Comparison of ENCODE assay signal across 8 cellular contexts in genomic region chr19:49819452-49820115, GRCh38. TPM values are rescaled to one million over a fixed set of nuclear protein-coding genes. Genes with fewer than 3 reads are reported as not detected.
A peak's percentile ranks its signal among the peaks of the same experiment; 100 is the strongest.
DNase-seq lines count a peak whose midpoint lies in the region; ATAC-seq, FAIRE-seq and TF ChIP-seq lines count a peak whose summit lies in the region.
"Not testable (repeated sequence)": the region's sequence is repeated elsewhere in the genome, so short reads cannot be mapped to it uniquely, and the experiment has no call there.

No MANE protein-coding gene starts in this region.

- H3K9me3 ChIP-seq in Loucy (ENCODE audit: insufficient read depth, low read depth, low read length); WERI-Rb-1 (ENCODE audit: severe bottlenecking); astrocyte (ENCODE audit: insufficient read depth, low read depth, low read length); HepG2 (ENCODE audit: low read length); parathyroid adenoma (ENCODE audit: control insufficient read depth, low read length); tibial artery: not testable (repeated sequence)

- intact Hi-C loops in Calu3 (cut with micrococcal nuclease; ENCODE audit: unreplicated experiment), result not testable (repeated sequence)
- intact Hi-C loops in HepG2 (cut with micrococcal nuclease; ENCODE audit: unreplicated experiment) (loop anchor here (10.0 kb wide), 1 partner anchor 55 kb away; the partner anchor contains the start of genes AP2A1 and TSKS), tibial artery (cut with DNase I; ENCODE audit: low total_unique reads) (loop anchor here (5.0 kb wide), 1 partner anchor 53 kb away; no protein-coding TSS in a partner anchor)

- peak overlapping the region; percentile 92 for H3K4me3 ChIP-seq in Loucy (ENCODE audit: low read length, poor library complexity, severe bottlenecking)
- peak overlapping the region; percentile 88 for H3K4me3 ChIP-seq in WERI-Rb-1 (ENCODE audit: low read depth, low read length)
- peak overlapping the region; percentile 91 for H3K4me3 ChIP-seq in astrocyte (ENCODE audit: insufficient read depth, low read depth, low read length)
- H3K4me3 ChIP-seq in epithelial cell of esophagus (ENCODE audit: low read length), result peak overlapping the region; percentile 98
- peak overlapping the region; percentile 88 to 98 (median 91); a peak in 5 of 6 replicates for H3K4me3 ChIP-seq in HepG2 (replicated peaks in 1 of 3; ENCODE audit: insufficient read depth in 1 of 3, low read depth in 2 of 3, low read length in 3 of 3)
- H3K4me3 ChIP-seq in parathyroid adenoma (ENCODE audit: low read depth, low read length), result not testable (repeated sequence)
- H3K4me3 ChIP-seq in tibial artery, result peak overlapping the region; percentile 71 to 72

- H3K4me1 Mint-ChIP-seq in Calu3 (ENCODE audit: low read depth, unreplicated experiment) (peaks cover 14% of the 10 kb centered on the region), astrocyte (ENCODE audit: low read depth, unreplicated experiment) (peaks cover 10% of the 10 kb centered on the region)

- H3K36me3 Mint-ChIP-seq in Calu3 (ENCODE audit: insufficient read depth, unreplicated experiment), result peaks cover 41% of the 10 kb centered on the region
- H3K36me3 Mint-ChIP-seq in astrocyte (ENCODE audit: low read depth, unreplicated experiment), result not testable (repeated sequence)

- POLR2A ChIA-PET in HepG2 (lab: Yijun Ruan, JAX), result interaction anchor here (1.1 kb wide), 1 partner anchor 323 kb away, joined by 3 read pairs; the partner anchor contains the start of gene RPS11

- not testable (repeated sequence) for H3K9me2 ChIP-seq in Loucy (replicated peaks; ENCODE audit: low read depth, low read length)

- not testable (repeated sequence) for TF ChIP-seq CTCF in Calu3 (IDR thresholded peaks at IDR 0.05; ENCODE audit: unreplicated experiment); Loucy (conservative IDR thresholded peaks at IDR 0.05; ENCODE audit: low read length); WERI-Rb-1 (IDR thresholded peaks at IDR 0.05; ENCODE audit: low read depth, low read length); astrocyte (IDR thresholded peaks at IDR 0.05; ENCODE audit: insufficient read depth, low read depth, low read length); epithelial cell of esophagus (IDR thresholded peaks at IDR 0.05; ENCODE audit: insufficient read depth, low read depth, low read length, missing control alignments); HepG2 (CRISPR knock-in tag; IDR thresholded peaks at IDR 0.05); parathyroid adenoma (IDR thresholded peaks at IDR 0.05); tibial artery (IDR thresholded peaks at IDR 0.05)

- TF ChIP-seq POLR2A in HepG2 (IDR thresholded peaks at IDR 0.05; ENCODE audit: insufficient read depth in 1 of 2, low read depth in 2 of 2, low read length in 2 of 2), result not testable (repeated sequence)

- H3K9ac ChIP-seq in Loucy (ENCODE audit: low read depth, low read length, poor library complexity, severe bottlenecking) (peak overlapping the region; percentile 89), astrocyte (ENCODE audit: low read length) (peak overlapping the region; percentile 96), HepG2 (ENCODE audit: insufficient read depth, low read depth, low read length) (peak overlapping the region; percentile 94)
- H3K9ac ChIP-seq in parathyroid adenoma, result not testable (repeated sequence)

- not testable (repeated sequence) for TF ChIP-seq RAD21 in HepG2 (CRISPR knock-in tag; IDR thresholded peaks at IDR 0.05)

- in situ Hi-C loops in HepG2 (cut with HindIII; ENCODE audit: extremely low pct_ligation_motif_present, low pct_unique_long_range_greater_than_20kb), result not testable (repeated sequence)

- not testable (repeated sequence) for BruUV-seq in Calu3 (replicated peaks; lab: Mats Ljungman, UMichigan); HepG2 (replicated peaks; lab: Mats Ljungman, UMichigan)

- 90% methylated on average over 7 of the region's 7 CpGs for WGBS in HepG2 (ENCODE audit: low lambda C conversion rate)

- not testable (repeated sequence) for H4K20me1 ChIP-seq in Loucy (ENCODE audit: insufficient read depth, low read length, poor library complexity, severe bottlenecking); HepG2 (ENCODE audit: insufficient read depth, low read length)
- H4K20me1 ChIP-seq in astrocyte (ENCODE audit: insufficient read depth, low read length), result peaks cover 25% of the 10 kb centered on the region

- peak overlapping the region; percentile 85 for H3K4me2 ChIP-seq in Loucy (ENCODE audit: low read depth, low read length, poor library complexity, severe bottlenecking)
- H3K4me2 ChIP-seq in astrocyte (ENCODE audit: low read length), result peak overlapping the region; percentile 95
- H3K4me2 ChIP-seq in HepG2 (ENCODE audit: low read depth, low read length), result peak overlapping the region; percentile 78
- peak overlapping the region; percentile 97 for H3K4me2 ChIP-seq in parathyroid adenoma (ENCODE audit: low read length)

- not testable (repeated sequence) for TF ChIP-seq EP300 in HepG2 (IDR thresholded peaks at IDR 0.05; ENCODE audit: low read depth in 2 of 2, low read length in 2 of 2); HepG2 (CRISPR knock-in tag; IDR thresholded peaks at IDR 0.05; ENCODE audit: borderline replicate concordance)

- FAIRE-seq in astrocyte (lab: Jason Lieb, UNC); HepG2 (lab: Jason Lieb, UNC): not testable (repeated sequence)

- peak overlapping the region; percentile 99 for H3K27ac ChIP-seq in WERI-Rb-1
- H3K27ac ChIP-seq in astrocyte (ENCODE audit: low read depth, low read length); HepG2 (ENCODE audit: extremely low read length, insufficient read depth, low read length); parathyroid adenoma; tibial artery: not testable (repeated sequence)

- not testable (repeated sequence) for H3K36me3 ChIP-seq in Loucy (ENCODE audit: insufficient read depth, low read length); astrocyte (ENCODE audit: insufficient read depth, low read length); parathyroid adenoma (ENCODE audit: control insufficient read depth, insufficient read depth, low read length)
- H3K36me3 ChIP-seq in WERI-Rb-1 (peaks cover 29% of the 10 kb centered on the region), HepG2 (replicated peaks in 1 of 2; ENCODE audit: control insufficient read depth in 1 of 2, insufficient read depth in 2 of 2, low read length in 2 of 2) (peaks cover 4 to 13% of the 10 kb centered on the region in 2 experiments; a peak in 4 of 5 replicates), tibial artery (peaks cover 0 to 27% (median 15%) of the 10 kb centered on the region in 3 donors)

- not testable (repeated sequence) for H3K9me3 Mint-ChIP-seq in Calu3 (ENCODE audit: low read depth, unreplicated experiment); astrocyte (ENCODE audit: unreplicated experiment)

- H3K27ac Mint-ChIP-seq in Calu3 (ENCODE audit: unreplicated experiment) (peak overlapping the region; percentile 99), astrocyte (ENCODE audit: unreplicated experiment) (peak overlapping the region; percentile 95)

- not testable (repeated sequence) for H2AFZ ChIP-seq in Loucy (ENCODE audit: low read length); astrocyte (ENCODE audit: low read depth, low read length); HepG2 (ENCODE audit: low read length); parathyroid adenoma

- H3K79me2 ChIP-seq in Loucy (ENCODE audit: insufficient read depth, low read length) (peaks cover 34% of the 10 kb centered on the region), astrocyte (ENCODE audit: insufficient read depth, low read length) (peaks cover 48% of the 10 kb centered on the region), HepG2 (ENCODE audit: insufficient read depth, low read length) (peaks cover 20% of the 10 kb centered on the region), parathyroid adenoma (peaks cover 37% of the 10 kb centered on the region)

- DNase-seq in Calu3; WERI-Rb-1; astrocyte (ENCODE audit: low read depth); epithelial cell of esophagus (ENCODE audit: low read depth); HepG2 (ENCODE audit: low spot score); tibial artery: not testable (repeated sequence)

- CTCF ChIA-PET in Calu3 (lab: Charles Lee), result interaction anchor here (0.6 kb wide), 1 partner anchor 9 kb away, joined by 3 read pairs; no protein-coding TSS in a partner anchor
- CTCF ChIA-PET in HepG2 (lab: Yijun Ruan, JAX; ENCODE audit: low intra/inter-chr PET ratio, low total read pairs), result not testable (repeated sequence)

- H3K4me3 Mint-ChIP-seq in Calu3 (ENCODE audit: low read depth, unreplicated experiment) (peak overlapping the region; percentile 96), astrocyte (ENCODE audit: unreplicated experiment) (peak overlapping the region; percentile 93)

- H3K4me1 ChIP-seq in Loucy (ENCODE audit: insufficient read depth, low read length, poor library complexity, severe bottlenecking) (peaks cover 18% of the 10 kb centered on the region), HepG2 (ENCODE audit: insufficient read depth, low read length) (peaks cover 11% of the 10 kb centered on the region), tibial artery (peaks cover 0 to 25% (median 12%) of the 10 kb centered on the region in 4 donors)
- H3K4me1 ChIP-seq in astrocyte (ENCODE audit: insufficient read depth, low read length); parathyroid adenoma: not testable (repeated sequence)

- ATAC-seq in HepG2, result not testable (repeated sequence)

- H3K27me3 ChIP-seq in Loucy (ENCODE audit: insufficient read depth, low read length, poor library complexity, severe bottlenecking); WERI-Rb-1 (ENCODE audit: insufficient read depth, low read depth, severe bottlenecking); astrocyte (ENCODE audit: insufficient read depth, low read length); HepG2 (ENCODE audit: control insufficient read depth in 1 of 2, insufficient read depth in 2 of 2, low read length in 2 of 2); parathyroid adenoma (ENCODE audit: control insufficient read depth, insufficient read depth, low read length); tibial artery: not testable (repeated sequence)

- not testable (repeated sequence) for H3K27me3 Mint-ChIP-seq in Calu3 (ENCODE audit: unreplicated experiment); astrocyte (ENCODE audit: low read depth, unreplicated experiment)

- H3F3A ChIP-seq in Loucy (ENCODE audit: low read depth), result not testable (repeated sequence)

RNA-seq across cellular contexts. Expression of gene MED25, which starts 1.5 kb away (rescaled TPM):
- 89.7 and 95.8 TPM in 2 replicates for total RNA-seq in Calu3 (2022)
- 61.3 and 72.2 TPM in 2 replicates for total RNA-seq in astrocyte
- 11.1 and 11.3 TPM in 2 replicates for total RNA-seq in HepG2 (2016; rRNA removed; fragmentation: Illumina TruSeq; extraction: Trizol)
- 3.0 and 3.1 TPM in 2 replicates for total RNA-seq in HepG2 (2016; cell fraction: cytosol; rRNA removed; fragmentation: Illumina TruSeq; extraction: Trizol; ENCODE audit: low read depth)
- total RNA-seq in HepG2 (2016; cell fraction: insoluble cytoplasmic fraction; rRNA removed; fragmentation: Illumina TruSeq; extraction: Trizol), result 10.4 and 11.0 TPM in 2 replicates
- 6.7 and 8.6 TPM in 2 replicates for total RNA-seq in HepG2 (2016; cell fraction: membrane; rRNA removed; fragmentation: Illumina TruSeq; extraction: Trizol)
- total RNA-seq in HepG2 (2016; cell fraction: nucleus; rRNA removed; fragmentation: Illumina TruSeq; extraction: Trizol), result 18.0 and 18.4 TPM in 2 replicates
- 13.3 and 15.1 TPM in 2 replicates for polyA plus RNA-seq in HepG2 (2011; rRNA removed)
- polyA plus RNA-seq in HepG2 (2011; cell fraction: cytosol; rRNA removed), result 5.3 and 5.7 TPM in 2 replicates
- polyA plus RNA-seq in HepG2 (2011; cell fraction: nucleus; rRNA removed), result 48.1 and 61.9 TPM in 2 replicates
- polyA plus RNA-seq in HepG2 (2012), result 17.3 and 20.9 TPM in 2 replicates
- polyA plus RNA-seq in HepG2 (2016; cell fraction: cytosol; fragmentation: Illumina TruSeq; extraction: Trizol; ENCODE audit: low read depth), result 5.1 and 5.2 TPM in 2 replicates
- polyA plus RNA-seq in HepG2 (2016; cell fraction: insoluble cytoplasmic fraction; fragmentation: Illumina TruSeq; extraction: Trizol; ENCODE audit: low read depth), result 16.3 and 22.3 TPM in 2 replicates
- 7.9 and 9.9 TPM in 2 replicates for polyA plus RNA-seq in HepG2 (2016; cell fraction: membrane; fragmentation: Illumina TruSeq; extraction: Trizol; ENCODE audit: low read depth)
- polyA plus RNA-seq in HepG2 (2016; cell fraction: nucleus; fragmentation: Illumina TruSeq; extraction: Trizol; ENCODE audit: insufficient read depth, low read depth), result 46.3 and 50.3 TPM in 2 replicates
- polyA minus RNA-seq in HepG2 (2011; rRNA and poly(A)+ RNA removed; ENCODE audit: low replicate concordance), result 31.2 and 56.4 TPM in 2 replicates
- polyA minus RNA-seq in HepG2 (2011; cell fraction: cytosol; rRNA and poly(A)+ RNA removed), result 9.1 and 11.4 TPM in 2 replicates
- polyA minus RNA-seq in HepG2 (2011; cell fraction: nucleus; rRNA and poly(A)+ RNA removed), result 21.9 and 22.9 TPM in 2 replicates

RNA-seq across cellular contexts. Expression of gene FUZ, which starts 6.5 kb away (rescaled TPM):
- 12.2 and 17.0 TPM in 2 replicates for total RNA-seq in Calu3 (2022)
- total RNA-seq in astrocyte, result 8.9 and 9.8 TPM in 2 replicates
- not detected in 2 replicates for total RNA-seq in HepG2 (2016; rRNA removed; fragmentation: Illumina TruSeq; extraction: Trizol)
- 0.44 TPM in 1 of 2 replicates, not detected in the other for total RNA-seq in HepG2 (2016; cell fraction: cytosol; rRNA removed; fragmentation: Illumina TruSeq; extraction: Trizol; ENCODE audit: low read depth)
- not detected in 2 replicates for total RNA-seq in HepG2 (2016; cell fraction: insoluble cytoplasmic fraction; rRNA removed; fragmentation: Illumina TruSeq; extraction: Trizol)
- 0.31 TPM in 1 of 2 replicates, not detected in the other for total RNA-seq in HepG2 (2016; cell fraction: membrane; rRNA removed; fragmentation: Illumina TruSeq; extraction: Trizol)
- total RNA-seq in HepG2 (2016; cell fraction: nucleus; rRNA removed; fragmentation: Illumina TruSeq; extraction: Trizol), result not detected in 2 replicates
- 0.07 and 0.08 TPM in 2 replicates for polyA plus RNA-seq in HepG2 (2011; rRNA removed)
- 0.08 and 0.14 TPM in 2 replicates for polyA plus RNA-seq in HepG2 (2011; cell fraction: cytosol; rRNA removed)
- 0.32 and 0.38 TPM in 2 replicates for polyA plus RNA-seq in HepG2 (2011; cell fraction: nucleus; rRNA removed)
- 0.21 and 0.63 TPM in 2 replicates for polyA plus RNA-seq in HepG2 (2012)
- polyA plus RNA-seq in HepG2 (2016; cell fraction: cytosol; fragmentation: Illumina TruSeq; extraction: Trizol; ENCODE audit: low read depth), result 0.26 TPM in 1 of 2 replicates, not detected in the other
- polyA plus RNA-seq in HepG2 (2016; cell fraction: insoluble cytoplasmic fraction; fragmentation: Illumina TruSeq; extraction: Trizol; ENCODE audit: low read depth), result not detected in 2 replicates
- polyA plus RNA-seq in HepG2 (2016; cell fraction: membrane; fragmentation: Illumina TruSeq; extraction: Trizol; ENCODE audit: low read depth), result 0.22 TPM in 1 of 2 replicates, not detected in the other
- not detected in 2 replicates for polyA plus RNA-seq in HepG2 (2016; cell fraction: nucleus; fragmentation: Illumina TruSeq; extraction: Trizol; ENCODE audit: insufficient read depth, low read depth)
- not detected in 2 replicates for polyA minus RNA-seq in HepG2 (2011; rRNA and poly(A)+ RNA removed; ENCODE audit: low replicate concordance)
- not detected in 2 replicates for polyA minus RNA-seq in HepG2 (2011; cell fraction: cytosol; rRNA and poly(A)+ RNA removed)
- polyA minus RNA-seq in HepG2 (2011; cell fraction: nucleus; rRNA and poly(A)+ RNA removed), result not detected in 2 replicates

RNA-seq across cellular contexts. Expression of gene PTOV1, which starts 31.4 kb away (rescaled TPM):
- total RNA-seq in Calu3 (2022) (231 and 256 TPM in 2 replicates), astrocyte (162 and 172 TPM in 2 replicates), HepG2 (2016; rRNA removed; fragmentation: Illumina TruSeq; extraction: Trizol) (59.4 and 68.5 TPM in 2 replicates)
- total RNA-seq in HepG2 (2016; cell fraction: cytosol; rRNA removed; fragmentation: Illumina TruSeq; extraction: Trizol; ENCODE audit: low read depth), result 30.7 and 36.0 TPM in 2 replicates
- total RNA-seq in HepG2 (2016; cell fraction: insoluble cytoplasmic fraction; rRNA removed; fragmentation: Illumina TruSeq; extraction: Trizol), result 67.3 and 74.4 TPM in 2 replicates
- 45.7 and 54.4 TPM in 2 replicates for total RNA-seq in HepG2 (2016; cell fraction: membrane; rRNA removed; fragmentation: Illumina TruSeq; extraction: Trizol)
- 68.2 and 84.3 TPM in 2 replicates for total RNA-seq in HepG2 (2016; cell fraction: nucleus; rRNA removed; fragmentation: Illumina TruSeq; extraction: Trizol)
- polyA plus RNA-seq in HepG2 (2011; rRNA removed), result 63.5 and 77.7 TPM in 2 replicates
- polyA plus RNA-seq in HepG2 (2011; cell fraction: cytosol; rRNA removed), result 27.3 and 44.2 TPM in 2 replicates
- polyA plus RNA-seq in HepG2 (2011; cell fraction: nucleus; rRNA removed), result 387 and 441 TPM in 2 replicates
- 72.7 and 99.0 TPM in 2 replicates for polyA plus RNA-seq in HepG2 (2012)
- 24.0 and 27.8 TPM in 2 replicates for polyA plus RNA-seq in HepG2 (2016; cell fraction: cytosol; fragmentation: Illumina TruSeq; extraction: Trizol; ENCODE audit: low read depth)
- polyA plus RNA-seq in HepG2 (2016; cell fraction: insoluble cytoplasmic fraction; fragmentation: Illumina TruSeq; extraction: Trizol; ENCODE audit: low read depth), result 78.0 and 94.4 TPM in 2 replicates
- polyA plus RNA-seq in HepG2 (2016; cell fraction: membrane; fragmentation: Illumina TruSeq; extraction: Trizol; ENCODE audit: low read depth), result 34.7 and 37.3 TPM in 2 replicates
- polyA plus RNA-seq in HepG2 (2016; cell fraction: nucleus; fragmentation: Illumina TruSeq; extraction: Trizol; ENCODE audit: insufficient read depth, low read depth), result 178 and 181 TPM in 2 replicates
- 73.5 and 109 TPM in 2 replicates for polyA minus RNA-seq in HepG2 (2011; rRNA and poly(A)+ RNA removed; ENCODE audit: low replicate concordance)
- polyA minus RNA-seq in HepG2 (2011; cell fraction: cytosol; rRNA and poly(A)+ RNA removed), result 42.8 and 45.1 TPM in 2 replicates
- polyA minus RNA-seq in HepG2 (2011; cell fraction: nucleus; rRNA and poly(A)+ RNA removed), result 69.0 and 75.8 TPM in 2 replicates

RNA-seq across cellular contexts. Expression of gene PNKP, which starts 47.8 kb away (rescaled TPM):
- 185 and 189 TPM in 2 replicates for total RNA-seq in Calu3 (2022)
- 49.1 and 54.8 TPM in 2 replicates for total RNA-seq in astrocyte
- 12.5 and 27.1 TPM in 2 replicates for total RNA-seq in HepG2 (2016; rRNA removed; fragmentation: Illumina TruSeq; extraction: Trizol)
- 15.1 and 16.6 TPM in 2 replicates for total RNA-seq in HepG2 (2016; cell fraction: cytosol; rRNA removed; fragmentation: Illumina TruSeq; extraction: Trizol; ENCODE audit: low read depth)
- 14.0 and 23.3 TPM in 2 replicates for total RNA-seq in HepG2 (2016; cell fraction: insoluble cytoplasmic fraction; rRNA removed; fragmentation: Illumina TruSeq; extraction: Trizol)
- 10.4 and 12.6 TPM in 2 replicates for total RNA-seq in HepG2 (2016; cell fraction: membrane; rRNA removed; fragmentation: Illumina TruSeq; extraction: Trizol)
- total RNA-seq in HepG2 (2016; cell fraction: nucleus; rRNA removed; fragmentation: Illumina TruSeq; extraction: Trizol), result 22.5 and 24.4 TPM in 2 replicates
- polyA plus RNA-seq in HepG2 (2011; rRNA removed), result 12.7 and 17.0 TPM in 2 replicates
- 6.9 and 10.2 TPM in 2 replicates for polyA plus RNA-seq in HepG2 (2011; cell fraction: cytosol; rRNA removed)
- 96.1 and 104 TPM in 2 replicates for polyA plus RNA-seq in HepG2 (2011; cell fraction: nucleus; rRNA removed)
- polyA plus RNA-seq in HepG2 (2012), result 14.4 and 18.2 TPM in 2 replicates
- polyA plus RNA-seq in HepG2 (2016; cell fraction: cytosol; fragmentation: Illumina TruSeq; extraction: Trizol; ENCODE audit: low read depth), result 6.4 and 8.2 TPM in 2 replicates
- 11.5 and 13.4 TPM in 2 replicates for polyA plus RNA-seq in HepG2 (2016; cell fraction: insoluble cytoplasmic fraction; fragmentation: Illumina TruSeq; extraction: Trizol; ENCODE audit: low read depth)
- 11.3 and 40.2 TPM in 2 replicates for polyA plus RNA-seq in HepG2 (2016; cell fraction: membrane; fragmentation: Illumina TruSeq; extraction: Trizol; ENCODE audit: low read depth)
- polyA plus RNA-seq in HepG2 (2016; cell fraction: nucleus; fragmentation: Illumina TruSeq; extraction: Trizol; ENCODE audit: insufficient read depth, low read depth), result 87.3 and 98.8 TPM in 2 replicates
- 16.1 and 37.1 TPM in 2 replicates for polyA minus RNA-seq in HepG2 (2011; rRNA and poly(A)+ RNA removed; ENCODE audit: low replicate concordance)
- polyA minus RNA-seq in HepG2 (2011; cell fraction: cytosol; rRNA and poly(A)+ RNA removed), result 9.8 and 10.1 TPM in 2 replicates
- polyA minus RNA-seq in HepG2 (2011; cell fraction: nucleus; rRNA and poly(A)+ RNA removed), result 30.5 and 40.2 TPM in 2 replicates

RNA-seq across cellular contexts. Expression of gene AP2A1, which starts 52.8 kb away (rescaled TPM):
- total RNA-seq in Calu3 (2022) (80.1 and 89.0 TPM in 2 replicates), astrocyte (163 and 168 TPM in 2 replicates), HepG2 (2016; rRNA removed; fragmentation: Illumina TruSeq; extraction: Trizol) (21.8 and 22.7 TPM in 2 replicates)
- 9.5 and 10.1 TPM in 2 replicates for total RNA-seq in HepG2 (2016; cell fraction: cytosol; rRNA removed; fragmentation: Illumina TruSeq; extraction: Trizol; ENCODE audit: low read depth)
- 19.1 and 23.8 TPM in 2 replicates for total RNA-seq in HepG2 (2016; cell fraction: insoluble cytoplasmic fraction; rRNA removed; fragmentation: Illumina TruSeq; extraction: Trizol)
- total RNA-seq in HepG2 (2016; cell fraction: membrane; rRNA removed; fragmentation: Illumina TruSeq; extraction: Trizol), result 19.2 and 20.5 TPM in 2 replicates
- total RNA-seq in HepG2 (2016; cell fraction: nucleus; rRNA removed; fragmentation: Illumina TruSeq; extraction: Trizol), result 16.2 and 20.1 TPM in 2 replicates
- 39.7 and 49.9 TPM in 2 replicates for polyA plus RNA-seq in HepG2 (2011; rRNA removed)
- 30.4 and 48.4 TPM in 2 replicates for polyA plus RNA-seq in HepG2 (2011; cell fraction: cytosol; rRNA removed)
- 84.4 and 99.0 TPM in 2 replicates for polyA plus RNA-seq in HepG2 (2011; cell fraction: nucleus; rRNA removed)
- polyA plus RNA-seq in HepG2 (2012), result 35.2 and 42.3 TPM in 2 replicates
- polyA plus RNA-seq in HepG2 (2016; cell fraction: cytosol; fragmentation: Illumina TruSeq; extraction: Trizol; ENCODE audit: low read depth), result 6.6 and 7.7 TPM in 2 replicates
- polyA plus RNA-seq in HepG2 (2016; cell fraction: insoluble cytoplasmic fraction; fragmentation: Illumina TruSeq; extraction: Trizol; ENCODE audit: low read depth), result 24.6 and 33.0 TPM in 2 replicates
- polyA plus RNA-seq in HepG2 (2016; cell fraction: membrane; fragmentation: Illumina TruSeq; extraction: Trizol; ENCODE audit: low read depth), result 13.4 and 16.8 TPM in 2 replicates
- 38.5 and 39.3 TPM in 2 replicates for polyA plus RNA-seq in HepG2 (2016; cell fraction: nucleus; fragmentation: Illumina TruSeq; extraction: Trizol; ENCODE audit: insufficient read depth, low read depth)
- 97.4 and 189 TPM in 2 replicates for polyA minus RNA-seq in HepG2 (2011; rRNA and poly(A)+ RNA removed; ENCODE audit: low replicate concordance)
- 53.7 and 56.5 TPM in 2 replicates for polyA minus RNA-seq in HepG2 (2011; cell fraction: cytosol; rRNA and poly(A)+ RNA removed)
- 24.7 and 29.2 TPM in 2 replicates for polyA minus RNA-seq in HepG2 (2011; cell fraction: nucleus; rRNA and poly(A)+ RNA removed)
